ENCODE assay signal across 2 cellular contexts in the genomic region with DNA sequence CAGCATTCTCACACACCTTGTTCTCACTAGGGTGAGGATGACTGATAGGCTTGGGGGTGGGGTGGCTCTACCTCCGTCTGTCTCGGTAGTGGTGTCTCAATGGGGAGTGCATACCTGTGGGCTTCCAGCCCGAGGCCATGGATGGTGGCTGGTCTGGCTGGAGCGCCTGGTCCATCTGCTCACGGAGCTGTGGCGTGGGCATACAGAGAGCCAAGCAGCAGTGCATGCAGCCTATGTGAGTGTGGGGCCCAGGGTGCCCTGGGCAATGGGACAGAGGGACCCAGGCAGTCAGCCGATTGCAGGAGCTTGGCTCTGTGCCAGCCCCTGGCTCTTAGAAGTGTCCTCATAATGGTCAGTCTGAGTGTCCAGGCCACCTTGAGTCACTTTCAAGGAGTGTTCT. TPM values are rescaled to one million over a fixed set of nuclear protein-coding genes. Genes with fewer than 3 reads are reported as not detected.
"Had no signal": no experiment of that assay in that cellular context is flagged by ENCODE, and none has a peak within 500 bp of the region (broad histone marks: within the 10 kb centered on the region; RNA-seq: fewer than 3 reads in every experiment).

No MANE protein-coding gene starts in this region.

RNA-seq across cellular contexts. Expression of a gene that starts 54.9 kb away (rescaled TPM):
- total RNA-seq: IMR-90, SK-MEL-5 had no signal
